Comparison of ENCODE assay signal across 1 cellular context in the genomic region with DNA sequence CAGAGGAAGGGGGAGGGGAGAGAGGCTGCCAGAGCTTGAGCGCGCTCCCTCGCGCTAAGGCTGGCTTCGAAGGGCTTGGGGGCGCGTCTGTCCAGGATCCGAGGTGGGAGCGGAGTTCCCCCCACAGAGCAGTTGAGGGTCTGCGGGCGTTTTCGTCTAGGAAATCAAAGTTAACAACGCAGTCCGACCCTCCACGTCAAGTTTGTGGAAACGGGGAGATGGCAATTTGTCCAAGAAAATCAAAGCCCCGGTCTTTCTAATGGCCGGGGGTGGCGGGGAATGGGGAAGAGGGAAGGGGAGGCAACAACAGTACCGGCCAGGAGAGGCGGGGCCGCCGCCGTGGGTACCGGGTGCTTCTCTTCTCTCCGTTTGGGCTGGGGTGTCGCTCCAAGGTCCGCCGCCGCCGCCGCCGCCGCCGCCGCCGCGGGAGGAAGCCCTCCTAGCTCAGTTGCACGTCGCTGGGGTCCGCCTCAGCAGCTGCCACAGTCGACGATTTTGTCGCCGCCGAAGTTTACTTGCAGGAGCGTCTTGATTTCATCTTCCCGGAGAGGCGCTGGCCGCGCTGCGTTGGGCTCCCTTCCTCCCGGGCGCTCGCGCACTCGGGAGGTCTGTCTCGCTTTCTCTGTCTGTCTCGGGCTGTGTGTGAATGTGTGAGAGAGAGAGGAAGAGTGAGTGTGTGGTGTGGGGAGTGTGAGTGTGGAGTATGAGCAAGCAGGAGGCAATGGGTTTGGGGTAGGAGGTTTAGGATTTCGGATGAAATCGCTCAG.
TF ChIP-seq lines count a peak whose summit lies in the region.

No MANE protein-coding gene starts in this region.

TF ChIP-seq in WTC11, 78 proteins besides CTCF, POLR2A, EP300 and RAD21 (continued from another document):
- TF ChIP-seq, protein P1, sequence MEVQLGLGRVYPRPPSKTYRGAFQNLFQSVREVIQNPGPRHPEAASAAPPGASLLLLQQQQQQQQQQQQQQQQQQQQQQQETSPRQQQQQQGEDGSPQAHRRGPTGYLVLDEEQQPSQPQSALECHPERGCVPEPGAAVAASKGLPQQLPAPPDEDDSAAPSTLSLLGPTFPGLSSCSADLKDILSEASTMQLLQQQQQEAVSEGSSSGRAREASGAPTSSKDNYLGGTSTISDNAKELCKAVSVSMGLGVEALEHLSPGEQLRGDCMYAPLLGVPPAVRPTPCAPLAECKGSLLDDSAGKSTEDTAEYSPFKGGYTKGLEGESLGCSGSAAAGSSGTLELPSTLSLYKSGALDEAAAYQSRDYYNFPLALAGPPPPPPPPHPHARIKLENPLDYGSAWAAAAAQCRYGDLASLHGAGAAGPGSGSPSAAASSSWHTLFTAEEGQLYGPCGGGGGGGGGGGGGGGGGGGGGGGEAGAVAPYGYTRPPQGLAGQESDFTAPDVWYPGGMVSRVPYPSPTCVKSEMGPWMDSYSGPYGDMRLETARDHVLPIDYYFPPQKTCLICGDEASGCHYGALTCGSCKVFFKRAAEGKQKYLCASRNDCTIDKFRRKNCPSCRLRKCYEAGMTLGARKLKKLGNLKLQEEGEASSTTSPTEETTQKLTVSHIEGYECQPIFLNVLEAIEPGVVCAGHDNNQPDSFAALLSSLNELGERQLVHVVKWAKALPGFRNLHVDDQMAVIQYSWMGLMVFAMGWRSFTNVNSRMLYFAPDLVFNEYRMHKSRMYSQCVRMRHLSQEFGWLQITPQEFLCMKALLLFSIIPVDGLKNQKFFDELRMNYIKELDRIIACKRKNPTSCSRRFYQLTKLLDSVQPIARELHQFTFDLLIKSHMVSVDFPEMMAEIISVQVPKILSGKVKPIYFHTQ (CRISPR knock-in tag; IDR thresholded peaks at IDR 0.05) = no peak
- TF ChIP-seq EMX1 (CRISPR knock-in tag; IDR thresholded peaks at IDR 0.05) (no peak), SOX15 (CRISPR knock-in tag; IDR thresholded peaks at IDR 0.05) (no peak), SMAD3 (CRISPR knock-in tag; IDR thresholded peaks at IDR 0.05; ENCODE audit: borderline replicate concordance) (no peak), ZNF671 (CRISPR knock-in tag; IDR thresholded peaks at IDR 0.05) (no peak), GABPB1 (CRISPR knock-in tag; IDR thresholded peaks at IDR 0.05) (no peak)
- TF ChIP-seq, protein P2, sequence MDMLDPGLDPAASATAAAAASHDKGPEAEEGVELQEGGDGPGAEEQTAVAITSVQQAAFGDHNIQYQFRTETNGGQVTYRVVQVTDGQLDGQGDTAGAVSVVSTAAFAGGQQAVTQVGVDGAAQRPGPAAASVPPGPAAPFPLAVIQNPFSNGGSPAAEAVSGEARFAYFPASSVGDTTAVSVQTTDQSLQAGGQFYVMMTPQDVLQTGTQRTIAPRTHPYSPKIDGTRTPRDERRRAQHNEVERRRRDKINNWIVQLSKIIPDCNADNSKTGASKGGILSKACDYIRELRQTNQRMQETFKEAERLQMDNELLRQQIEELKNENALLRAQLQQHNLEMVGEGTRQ (CRISPR knock-in tag; IDR thresholded peaks at IDR 0.05) = no peak
